ENCODE assay signal across 23 cellular contexts in genomic region chr9:86966852-86967511, GRCh38.
"Had no signal": no experiment of that assay in that cellular context is flagged by ENCODE, and none has a peak within 500 bp of the region (broad histone marks: within the 10 kb centered on the region; RNA-seq: fewer than 3 reads in every experiment).

No MANE protein-coding gene starts in this region.

- DNase-seq: activated CD4-positive, alpha-beta T cell treated with anti-CD3 and anti-CD28 coated beads, Interleukin-2, amount 10 ng/mL, durations not matched to agents 7 days and 5 days; activated CD8-positive, alpha-beta memory T cell treated with anti-CD3 and anti-CD28 coated beads, Interleukin-2, amount 50 U/mL, for 4 hours; activated effector memory CD4-positive, alpha-beta T cell treated with anti-CD3 and anti-CD28 coated beads, Interleukin-2, amount 50 U/mL, for 16 hours; activated T-cell treated with anti-CD3 and anti-CD28 coated beads, Interleukin-2, amount 50 U/mL, for 72 hours; effector CD8-positive, alpha-beta T cell; foreskin fibroblast; left lung; psoas muscle; right lobe of liver; stimulated activated CD4-positive, alpha-beta T cell treated with anti-CD3 and anti-CD28 coated beads, Interleukin-4, amount 100 ng/mL, for 1 hour; T-cell; T1000 had no signal

- H3K36me3 Mint-ChIP-seq: activated naive CD4-positive, alpha-beta T cell treated with anti-CD3 and anti-CD28 coated beads, Interleukin-2, amount 50 U/mL, for 24 hours; memory B cell; neural progenitor cell; stimulated activated effector memory CD8-positive, alpha-beta T cell treated with anti-CD3 and anti-CD28 coated beads, Interleukin-12 subunit alpha, Interleukin-12 subunit beta, amount 100 ng/mL, for 72 hours; T-cell had no signal

- ATAC-seq: activated CD4-positive, CD25-positive, alpha-beta regulatory T cell treated with anti-CD3 and anti-CD28 coated beads, Interleukin-2, amount 50 U/mL, for 24 hours; activated T-cell treated with anti-CD3 and anti-CD28 coated beads, Interleukin-2, amount 50 U/mL, for 72 hours; esophagus mucosa; psoas muscle; right lobe of liver; SK-N-SH treated with all-trans-retinoic acid at 6 μM for 48 hours; stimulated activated effector memory CD8-positive, alpha-beta T cell treated with anti-CD3 and anti-CD28 coated beads, Interleukin-12 subunit alpha, Interleukin-12 subunit beta, amount 100 ng/mL, for 72 hours; T-cell had no signal

- H3K27me3 ChIP-seq: neural progenitor cell, ovary, right lobe of liver, thyroid gland had no signal

- H3K27me3 Mint-ChIP-seq: activated CD4-positive, alpha-beta T cell treated with anti-CD3 and anti-CD28 coated beads, Interleukin-2, amount 10 ng/mL, durations not matched to agents 7 days and 5 days had no signal

- H3K27ac ChIP-seq: left lung, neural progenitor cell, psoas muscle, right lobe of liver, thyroid gland had no signal

- H3K9me3 Mint-ChIP-seq: activated CD4-positive, alpha-beta T cell treated with anti-CD3 and anti-CD28 coated beads, Interleukin-2, amount 10 ng/mL, durations not matched to agents 7 days and 5 days; activated naive CD4-positive, alpha-beta T cell treated with anti-CD3 and anti-CD28 coated beads, Interleukin-2, amount 50 U/mL, for 24 hours; activated T-cell treated with anti-CD3 and anti-CD28 coated beads, Interleukin-2, amount 50 U/mL, for 72 hours; dendritic cell treated with granulocyte-macrophage colony-stimulating factor and Interleukin-4, amounts not matched to agents 40 ng/mL and 50 ng/mL, for 4 days; memory B cell; neural progenitor cell; stimulated activated effector memory CD8-positive, alpha-beta T cell treated with anti-CD3 and anti-CD28 coated beads, Interleukin-12 subunit alpha, Interleukin-12 subunit beta, amount 100 ng/mL, for 72 hours; T-cell had no signal

- H3K4me3 Mint-ChIP-seq: activated CD4-positive, alpha-beta T cell treated with anti-CD3 and anti-CD28 coated beads, Interleukin-2, amount 10 ng/mL, durations not matched to agents 7 days and 5 days; activated naive CD4-positive, alpha-beta T cell treated with anti-CD3 and anti-CD28 coated beads, Interleukin-2, amount 50 U/mL, for 24 hours; activated T-cell treated with anti-CD3 and anti-CD28 coated beads, Interleukin-2, amount 50 U/mL, for 72 hours; dendritic cell treated with granulocyte-macrophage colony-stimulating factor and Interleukin-4, amounts not matched to agents 40 ng/mL and 50 ng/mL, for 4 days; memory B cell; neural progenitor cell; stimulated activated effector memory CD8-positive, alpha-beta T cell treated with anti-CD3 and anti-CD28 coated beads, Interleukin-12 subunit alpha, Interleukin-12 subunit beta, amount 100 ng/mL, for 72 hours; T-cell had no signal

- H3K36me3 ChIP-seq: left lung, neural progenitor cell, ovary, right lobe of liver, thyroid gland had no signal

- H3K27ac Mint-ChIP-seq: activated CD4-positive, alpha-beta T cell treated with anti-CD3 and anti-CD28 coated beads, Interleukin-2, amount 10 ng/mL, durations not matched to agents 7 days and 5 days; activated naive CD4-positive, alpha-beta T cell treated with anti-CD3 and anti-CD28 coated beads, Interleukin-2, amount 50 U/mL, for 24 hours; activated T-cell treated with anti-CD3 and anti-CD28 coated beads, Interleukin-2, amount 50 U/mL, for 72 hours; dendritic cell treated with granulocyte-macrophage colony-stimulating factor and Interleukin-4, amounts not matched to agents 40 ng/mL and 50 ng/mL, for 4 days; memory B cell; neural progenitor cell; stimulated activated effector memory CD8-positive, alpha-beta T cell treated with anti-CD3 and anti-CD28 coated beads, Interleukin-12 subunit alpha, Interleukin-12 subunit beta, amount 100 ng/mL, for 72 hours; T-cell had no signal

- H3K4me1 ChIP-seq: left lung, neural progenitor cell, psoas muscle, right lobe of liver had no signal

- H3K9me3 ChIP-seq: left lung, ovary, psoas muscle, right lobe of liver, thyroid gland had no signal

- H3K4me1 Mint-ChIP-seq: activated CD4-positive, alpha-beta T cell treated with anti-CD3 and anti-CD28 coated beads, Interleukin-2, amount 10 ng/mL, durations not matched to agents 7 days and 5 days; activated naive CD4-positive, alpha-beta T cell treated with anti-CD3 and anti-CD28 coated beads, Interleukin-2, amount 50 U/mL, for 24 hours; memory B cell; stimulated activated effector memory CD8-positive, alpha-beta T cell treated with anti-CD3 and anti-CD28 coated beads, Interleukin-12 subunit alpha, Interleukin-12 subunit beta, amount 100 ng/mL, for 72 hours; T-cell had no signal

- H3K4me3 ChIP-seq: left lung, neural progenitor cell, ovary, psoas muscle, right lobe of liver, smooth muscle cell, thyroid gland had no signal
